ENCODE assay signal across 7 cellular contexts in the genomic region with DNA sequence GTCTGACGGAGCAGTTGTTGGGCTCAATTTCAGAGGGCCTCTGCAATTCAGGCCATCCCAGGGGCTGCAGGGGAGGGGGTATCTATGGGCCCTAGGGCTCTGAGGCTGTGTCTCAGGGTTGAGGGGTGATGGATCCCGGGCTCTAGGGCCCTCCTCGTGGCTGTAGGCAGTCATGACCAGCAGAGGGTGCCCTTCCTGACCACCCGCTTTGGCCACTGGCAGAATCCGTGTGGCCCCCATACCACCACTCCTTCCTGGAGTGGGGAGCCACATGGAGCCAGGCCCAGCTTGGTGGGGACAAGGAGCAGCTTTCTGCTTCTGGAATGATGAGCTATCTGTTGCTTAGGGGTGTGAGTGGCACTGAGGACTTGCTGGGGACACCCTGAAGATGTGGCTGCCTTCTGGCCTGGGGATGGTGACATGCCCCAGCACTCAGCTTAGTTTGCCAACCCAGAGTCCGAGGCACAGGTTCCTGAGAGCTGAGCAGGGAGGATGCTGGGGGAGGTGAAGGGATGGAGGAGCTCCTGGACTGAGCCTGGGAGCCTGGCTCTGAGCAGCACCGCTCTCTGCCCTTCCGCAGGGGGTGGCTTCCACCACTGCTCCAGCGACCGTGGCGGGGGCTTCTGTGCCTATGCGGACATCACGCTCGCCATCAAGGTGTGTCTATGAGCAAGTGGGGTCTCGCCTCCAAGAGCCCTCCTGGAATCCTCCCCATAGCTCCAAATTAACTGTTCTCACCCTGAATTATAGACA.
DNase-seq lines count a peak whose midpoint lies in the region; ATAC-seq and TF ChIP-seq lines count a peak whose summit lies in the region.

No MANE protein-coding gene starts in this region.

- CTCF ChIA-PET in GM10248 (lab: Yijun Ruan, JAX) = interaction anchor here (1.0 to 5.5 kb wide), 7 partner anchors 9 to 386 kb away, joined by 3 to 64 read pairs (median 3); no protein-coding TSS in a partner anchor

- peaks cover 4% of the 10 kb centered on the region for H3K79me2 ChIP-seq in parathyroid adenoma

- no peak for TF ChIP-seq EP300 in Ishikawa (IDR thresholded peaks at IDR 0.05; ENCODE audit: borderline replicate concordance)

- H3K27ac ChIP-seq in parathyroid adenoma = no peak overlapping the region

- H3K4me1 ChIP-seq in parathyroid adenoma = peaks cover 6% of the 10 kb centered on the region

- DNase-seq in GM10248 (ENCODE audit: extremely low spot score) = peak; percentile 61
- DNase-seq in ecto neural progenitor cell (ENCODE audit: low spot score) = peak; percentile 78
- DNase-seq in foreskin melanocyte = no peak
- DNase-seq in COLO668 (lab: John Stamatoyannopoulos, UW; ENCODE audit: unreplicated experiment) = no peak

- H3K4me2 ChIP-seq in parathyroid adenoma (ENCODE audit: low read length) = no peak overlapping the region

- H3K4me3 ChIP-seq in parathyroid adenoma (ENCODE audit: low read depth, low read length) = no peak overlapping the region

- TF ChIP-seq CTCF in GM10248 (IDR thresholded peaks at IDR 0.05; ENCODE audit: control extremely low read depth, extremely low read depth, low read depth, missing control alignments) (peak; percentile 50), parathyroid adenoma (IDR thresholded peaks at IDR 0.05) (peak; percentile 47)

- no peaks in the 10 kb centered on the region for H3K27me3 ChIP-seq in parathyroid adenoma (ENCODE audit: control insufficient read depth, insufficient read depth, low read length)

- H3K9me3 ChIP-seq in parathyroid adenoma (ENCODE audit: control insufficient read depth, low read length) = no peaks in the 10 kb centered on the region

- POLR2A ChIA-PET in GM10248 (lab: Yijun Ruan, JAX) = interaction anchor here (0.6 kb wide), 1 partner anchor 81 kb away, joined by 6 read pairs; no protein-coding TSS in a partner anchor

- no peak for TF ChIP-seq POLR2A in GM18505 (IDR thresholded peaks at IDR 0.05; ENCODE audit: borderline replicate concordance, extremely low read depth, insufficient read depth, insufficient read length)

- H3K9ac ChIP-seq in parathyroid adenoma = no peak overlapping the region

- no peak for ATAC-seq in GM18505 (IDR thresholded peaks at IDR 0.05; ENCODE audit: unreplicated experiment)

- no peaks in the 10 kb centered on the region for H3K36me3 ChIP-seq in parathyroid adenoma (ENCODE audit: control insufficient read depth, insufficient read depth, low read length)

- no peak overlapping the region for H2AFZ ChIP-seq in parathyroid adenoma

- peak; percentile 48 for TF ChIP-seq RAD21 in Ishikawa (IDR thresholded peaks at IDR 0.05; ENCODE audit: low read depth)

TF ChIP-seq in Ishikawa, 13 proteins besides CTCF, POLR2A, EP300 and RAD21:
- TF ChIP-seq CEBPB (IDR thresholded peaks at IDR 0.05) = no peak

Comparison
In these comparisons a context has a peak if more than half of its experiments do, and no peak if none do; other contexts are left out.
1. DNase-seq: peak in GM10248 (single experiment) and ecto neural progenitor cell (single experiment); none in foreskin melanocyte (single experiment) and COLO668 (single experiment).